In genomic region chr6:35402856-35403191, GRCh38 we compare ENCODE assay signal across 14 cellular contexts.
"Had no signal": no experiment of that assay in that cellular context is flagged by ENCODE, and none has a peak within 500 bp of the region (broad histone marks: within the 10 kb centered on the region; RNA-seq: fewer than 3 reads in every experiment).

No MANE protein-coding gene starts in this region.

- H3K4me3 ChIP-seq: lower lobe of right lung, transverse colon had no signal

- H3K27ac ChIP-seq: lower lobe of right lung, transverse colon had no signal

- H3K36me3 ChIP-seq: transverse colon had no signal

- ATAC-seq: WTC11 had no signal

- DNase-seq: activated CD4-positive, alpha-beta T cell treated with anti-CD3 and anti-CD28 coated beads for 48 hours; activated CD8-positive, alpha-beta memory T cell treated with anti-CD3 and anti-CD28 coated beads, Interleukin-2, amount 50 U/mL, for 48 hours; activated gamma-delta T cell treated with Interleukin-2 at 50 U/mL for 16 hours; activated naive CD8-positive, alpha-beta T cell treated with anti-CD3 and anti-CD28 coated beads for 36 hours; amygdala; cortex of kidney; effector CD4-positive, alpha-beta T cell; foreskin melanocyte; head of caudate nucleus; immature natural killer cell; lower lobe of right lung; stimulated activated CD4-positive, alpha-beta T cell treated with anti-CD3 and anti-CD28 coated beads, Interleukin-1b, Interleukin-23, amount 100 ng/mL, for 48 hours; transverse colon had no signal

- H3K9me3 ChIP-seq: lower lobe of right lung, transverse colon had no signal

- H3K27me3 ChIP-seq: transverse colon had no signal
